16 cellular contexts compared by ENCODE assay signal in genomic region chr1:59686170-59686569, GRCh38.
A peak's percentile ranks its signal among the peaks of the same experiment; 100 is the strongest.
DNase-seq lines count a peak whose midpoint lies in the region; ATAC-seq and TF ChIP-seq lines count a peak whose summit lies in the region.
"Had no signal": no experiment of that assay in that cellular context is flagged by ENCODE, and none has a peak within 500 bp of the region (broad histone marks: within the 10 kb centered on the region; RNA-seq: fewer than 3 reads in every experiment).

No MANE protein-coding gene starts in this region.

- no peak overlapping the region for H3K4me2 ChIP-seq in osteoblast (ENCODE audit: insufficient read depth, low read length)
- no peak overlapping the region for H3K4me2 ChIP-seq in mesendoderm (ENCODE audit: low read length)

- no peak overlapping the region for H4K8ac ChIP-seq in mesendoderm (ENCODE audit: low read depth, low read length)

- no peak overlapping the region for H2BK120ac ChIP-seq in mesendoderm (ENCODE audit: low read depth, low read length)

- H3K56ac ChIP-seq in mesendoderm (ENCODE audit: low read length) = no peak overlapping the region

- no peak overlapping the region for H2BK5ac ChIP-seq in mesendoderm (ENCODE audit: low read length)

- POLR2A ChIA-PET in HEK293 (lab: Yijun Ruan, JAX) = interaction anchor here (0.5 kb wide), 1 partner anchor 362 kb away, joined by 4 read pairs; no protein-coding TSS in a partner anchor

- no peaks in the 10 kb centered on the region for H3K27me3 ChIP-seq in osteoblast (ENCODE audit: insufficient read depth, low read length)
- H3K27me3 ChIP-seq in mesendoderm (ENCODE audit: insufficient read depth, low read length, poor library complexity) = no peaks in the 10 kb centered on the region
- H3K27me3 ChIP-seq: ovary, Peyer's patch had no signal

- peak overlapping the region; percentile 8 for H2AFZ ChIP-seq in osteoblast (ENCODE audit: low read length)

- TF ChIP-seq CTCF in HEK293 (tag by site-specific recombination; IDR thresholded peaks at IDR 0.05) = no peak
- TF ChIP-seq CTCF in osteoblast (IDR thresholded peaks at IDR 0.05; ENCODE audit: extremely low read depth, low read depth, low read length) = no peak

- H3K36me3 ChIP-seq in HEK293 (ENCODE audit: control insufficient read depth in 2 of 2, insufficient read depth in 1 of 2, low read length in 2 of 2) (no peaks in the 10 kb centered on the region), osteoblast (ENCODE audit: insufficient read depth, low read length) (no peaks in the 10 kb centered on the region), mesendoderm (ENCODE audit: control insufficient read depth, insufficient read depth, low read length) (no peaks in the 10 kb centered on the region)
- H3K36me3 ChIP-seq: ovary, Peyer's patch had no signal

- no peak overlapping the region for H3K9ac ChIP-seq in mesendoderm (ENCODE audit: low read length)

- peaks cover 5% of the 10 kb centered on the region; the same call in 1 of the 2 replicates for H3K4me1 ChIP-seq in HEK293 (ENCODE audit: control insufficient read depth, insufficient read depth, low read length)
- H3K4me1 ChIP-seq in osteoblast (ENCODE audit: insufficient read depth, low read length) = peaks cover 2% of the 10 kb centered on the region
- H3K4me1 ChIP-seq in mesendoderm (ENCODE audit: control insufficient read depth, low read depth, low read length) = no peaks in the 10 kb centered on the region
- H3K4me1 ChIP-seq: Peyer's patch had no signal

- H3K4me3 ChIP-seq in HEK293 (ENCODE audit: low read depth, low read length) = no peak overlapping the region
- no peak overlapping the region for H3K4me3 ChIP-seq in osteoblast (ENCODE audit: insufficient read depth, low read length)
- no peak overlapping the region for H3K4me3 ChIP-seq in mesendoderm (ENCODE audit: low read length)
- H3K4me3 ChIP-seq: ovary, Peyer's patch had no signal

- WGBS in mesendoderm (ENCODE audit: extremely low coverage, insufficient coverage, low lambda C conversion rate) = no CpG with 5 or more reads among the region's 3 CpGs

- DNase-seq in NCI-H2029 treated with DMSO at 0.1 percent for 48 hours (lab: John Stamatoyannopoulos, UW) (peak; percentile 96), NCI-H748 treated with DMSO at 0.1 percent for 48 hours (lab: John Stamatoyannopoulos, UW) (peak; percentile 63), osteoblast (ENCODE audit: insufficient read length, low spot score, missing footprints) (no peak), mesendoderm (no peak), midbrain (lab: John Stamatoyannopoulos, UW) (no peak)
- DNase-seq: activated CD4-positive, alpha-beta T cell treated with anti-CD3 and anti-CD28 coated beads for 1 hour; activated naive CD8-positive, alpha-beta T cell treated with anti-CD3 and anti-CD28 coated beads, Interleukin-2, amount 10 ng/mL, durations not matched to agents 7 days and 5 days; AML-193; H7; islet precursor cell; NCI-H1930; ovary; Peyer's patch; substantia nigra had no signal

- H3K27ac ChIP-seq in HEK293 (ENCODE audit: extremely low read depth, low read depth, low read length) (no peak overlapping the region), osteoblast (ENCODE audit: low read depth, low read length) (no peak overlapping the region), mesendoderm (ENCODE audit: low read depth, low read length) (no peak overlapping the region)
- H3K27ac ChIP-seq: ovary, Peyer's patch had no signal

- no peaks in the 10 kb centered on the region for H3K9me3 ChIP-seq in HEK293 (ENCODE audit: control insufficient read depth, insufficient read depth, low read depth, low read length)
- H3K9me3 ChIP-seq in osteoblast (ENCODE audit: low read depth, low read length) = no peaks in the 10 kb centered on the region
- H3K9me3 ChIP-seq: ovary, Peyer's patch had no signal

- no peak overlapping the region for H2AK5ac ChIP-seq in mesendoderm (ENCODE audit: low read length)

- no peak for ATAC-seq in GM21529 (IDR thresholded peaks at IDR 0.05; ENCODE audit: unreplicated experiment)

- no peak overlapping the region for H4K5ac ChIP-seq in mesendoderm (ENCODE audit: low read length)

- no peak overlapping the region for H3K4ac ChIP-seq in mesendoderm (ENCODE audit: low read depth, low read length)

- H3K79me1 ChIP-seq in mesendoderm (ENCODE audit: low read length) = no peaks in the 10 kb centered on the region

- no peak overlapping the region for H3K18ac ChIP-seq in mesendoderm (ENCODE audit: low read length)

- no peak overlapping the region for H2BK15ac ChIP-seq in mesendoderm (replicated peaks; ENCODE audit: low read depth)

- no peak overlapping the region for H3K23ac ChIP-seq in mesendoderm (ENCODE audit: low read length)

- H4K20me1 ChIP-seq in osteoblast (ENCODE audit: insufficient read depth, low read length) = no peaks in the 10 kb centered on the region

- H3K79me2 ChIP-seq in osteoblast (ENCODE audit: insufficient read depth, low read length) = no peaks in the 10 kb centered on the region
- H3K79me2 ChIP-seq in mesendoderm (ENCODE audit: control insufficient read depth, insufficient read depth, low read length) = no peaks in the 10 kb centered on the region

- CTCF ChIA-PET in HEK293 (lab: Yijun Ruan, JAX) = interaction anchor here (1.0 kb wide), 1 partner anchor 13 kb away, joined by 4 read pairs; no protein-coding TSS in a partner anchor

TF ChIP-seq in HEK293, 187 proteins besides CTCF, POLR2A, EP300 and RAD21:
- TF ChIP-seq SCRT2 (tag by site-specific recombination; IDR thresholded peaks at IDR 0.05) = peak; percentile 90
- TF ChIP-seq ZNF335 (tag by site-specific recombination; conservative IDR thresholded peaks at IDR 0.05) = 0 out of 2 replicates have a peak, but pooled peaks have one; percentile 16
- no peak for TF ChIP-seq TCF7L2 (IDR thresholded peaks at IDR 0.05; ENCODE audit: borderline replicate concordance, low read depth, low read length)
- no peak for TF ChIP-seq ZNF157 (tag by site-specific recombination; IDR thresholded peaks at IDR 0.05)
- no peak for TF ChIP-seq ZBTB48 (tag by site-specific recombination; IDR thresholded peaks at IDR 0.05)
- no peak for TF ChIP-seq ZNF600 (tag by site-specific recombination; IDR thresholded peaks at IDR 0.05)
- TF ChIP-seq GLIS2 (tag by site-specific recombination; IDR thresholded peaks at IDR 0.05) = no peak
- no peak for TF ChIP-seq ZNF394 (tag by site-specific recombination; IDR thresholded peaks at IDR 0.05; ENCODE audit: borderline replicate concordance)
- peak; percentile 90 for TF ChIP-seq SCRT1 (tag by site-specific recombination; IDR thresholded peaks at IDR 0.05; ENCODE audit: borderline replicate concordance)
- no peak for TF ChIP-seq ZNF266 (tag by site-specific recombination; IDR thresholded peaks at IDR 0.05; ENCODE audit: low read depth)
- no peak for TF ChIP-seq ZNF24 (tag by site-specific recombination; IDR thresholded peaks at IDR 0.05)
- no peak for TF ChIP-seq GLI2 (tag by site-specific recombination; IDR thresholded peaks at IDR 0.05; ENCODE audit: borderline replicate concordance, low read depth)
- TF ChIP-seq TSHZ1 (tag by site-specific recombination; IDR thresholded peaks at IDR 0.05; ENCODE audit: borderline replicate concordance) = peak; percentile 44; the same call in 1 of the 2 replicates
- peak; percentile 20; the same call in 1 of the 2 replicates for TF ChIP-seq ZNF692 (tag by site-specific recombination; IDR thresholded peaks at IDR 0.05)
- no peak for TF ChIP-seq ZNF624 (tag by site-specific recombination; IDR thresholded peaks at IDR 0.05)
- TF ChIP-seq ZBTB17 (tag by site-specific recombination; IDR thresholded peaks at IDR 0.05) = no peak
- no peak for TF ChIP-seq ZNF37A (tag by site-specific recombination; IDR thresholded peaks at IDR 0.05)
- no peak for TF ChIP-seq ZNF324 (tag by site-specific recombination; IDR thresholded peaks at IDR 0.05)

Comparison
In these comparisons a context has a peak if more than half of its experiments do, and no peak if none do; other contexts are left out.
1. DNase-seq: peak in NCI-H2029 treated with DMSO at 0.1 percent for 48 hours (single experiment) and NCI-H748 treated with DMSO at 0.1 percent for 48 hours (single experiment); none in osteoblast (single experiment), mesendoderm (single experiment) and midbrain (single experiment).